1 cellular context compared by ENCODE assay signal in genomic region chr10:110497438-110498086, GRCh38.
TF ChIP-seq lines count a peak whose summit lies in the region.

A gene with protein sequence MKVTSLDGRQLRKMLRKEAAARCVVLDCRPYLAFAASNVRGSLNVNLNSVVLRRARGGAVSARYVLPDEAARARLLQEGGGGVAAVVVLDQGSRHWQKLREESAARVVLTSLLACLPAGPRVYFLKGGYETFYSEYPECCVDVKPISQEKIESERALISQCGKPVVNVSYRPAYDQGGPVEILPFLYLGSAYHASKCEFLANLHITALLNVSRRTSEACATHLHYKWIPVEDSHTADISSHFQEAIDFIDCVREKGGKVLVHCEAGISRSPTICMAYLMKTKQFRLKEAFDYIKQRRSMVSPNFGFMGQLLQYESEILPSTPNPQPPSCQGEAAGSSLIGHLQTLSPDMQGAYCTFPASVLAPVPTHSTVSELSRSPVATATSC (plus strand): TSS chr10:110497907. CDS start chr10:110498122, 215 bp downstream.

TF ChIP-seq in IMR-90, 13 proteins besides CTCF, POLR2A, EP300 and RAD21 (continued from another document):
- TF ChIP-seq CEBPB (IDR thresholded peaks at IDR 0.05; ENCODE audit: low read depth, low read length): no peak
- peak; percentile 92 for TF ChIP-seq CHD1 (IDR thresholded peaks at IDR 0.05; ENCODE audit: low read depth, low read length)
- peak; percentile 96 for TF ChIP-seq MAZ (IDR thresholded peaks at IDR 0.05; ENCODE audit: borderline replicate concordance, low read depth, low read length)
TF ChIP-seq in IMR-90: peak in this region for 5.
